1 cellular context compared by ENCODE assay signal in the genomic region with DNA sequence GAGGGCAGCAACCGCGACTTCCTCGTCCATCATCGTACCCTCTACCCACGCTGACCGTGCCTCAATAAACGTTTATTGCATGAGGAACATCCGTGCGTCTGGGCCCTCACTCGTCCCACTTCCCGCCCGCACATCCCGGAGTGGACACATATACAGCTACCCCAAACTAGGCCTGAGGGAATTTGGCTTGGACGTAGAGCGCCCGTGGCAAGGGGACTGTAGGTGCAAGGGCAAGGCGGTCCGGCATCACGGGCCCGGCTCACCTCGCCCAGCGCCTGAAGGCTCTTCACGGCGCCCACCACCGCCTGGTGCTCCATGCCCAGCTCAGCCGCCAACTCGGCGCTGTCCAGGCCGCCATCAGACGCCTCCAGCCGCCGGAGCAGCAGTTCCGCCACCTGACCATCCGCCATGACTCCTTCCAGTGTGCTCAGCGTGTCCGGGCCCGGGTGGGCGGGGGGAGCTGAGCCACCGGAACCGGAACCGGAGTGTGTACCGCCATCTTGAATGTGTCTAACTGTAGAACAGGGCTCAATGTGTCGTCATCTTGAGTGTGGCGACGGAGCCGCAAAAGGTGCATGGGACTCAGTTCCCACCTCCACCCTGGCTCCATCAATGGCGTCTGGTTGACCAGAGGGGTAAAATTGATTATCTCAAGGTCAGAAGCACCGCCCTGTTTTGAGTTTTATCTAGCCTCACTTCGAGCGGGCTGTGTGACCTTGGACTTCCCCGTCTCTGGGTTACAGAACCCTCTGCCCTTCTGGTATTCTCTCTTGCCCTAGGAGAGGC.
TF ChIP-seq lines count a peak whose summit lies in the region.

A gene (minus strand): TSS at position 425 of the 786 bp plus-strand sequence. CDS start 15 bp downstream, at position 410.

TF ChIP-seq in K562, 482 proteins besides CTCF, POLR2A, EP300 and RAD21 (continued from another document and continues in another):
- TF ChIP-seq, protein P1, sequence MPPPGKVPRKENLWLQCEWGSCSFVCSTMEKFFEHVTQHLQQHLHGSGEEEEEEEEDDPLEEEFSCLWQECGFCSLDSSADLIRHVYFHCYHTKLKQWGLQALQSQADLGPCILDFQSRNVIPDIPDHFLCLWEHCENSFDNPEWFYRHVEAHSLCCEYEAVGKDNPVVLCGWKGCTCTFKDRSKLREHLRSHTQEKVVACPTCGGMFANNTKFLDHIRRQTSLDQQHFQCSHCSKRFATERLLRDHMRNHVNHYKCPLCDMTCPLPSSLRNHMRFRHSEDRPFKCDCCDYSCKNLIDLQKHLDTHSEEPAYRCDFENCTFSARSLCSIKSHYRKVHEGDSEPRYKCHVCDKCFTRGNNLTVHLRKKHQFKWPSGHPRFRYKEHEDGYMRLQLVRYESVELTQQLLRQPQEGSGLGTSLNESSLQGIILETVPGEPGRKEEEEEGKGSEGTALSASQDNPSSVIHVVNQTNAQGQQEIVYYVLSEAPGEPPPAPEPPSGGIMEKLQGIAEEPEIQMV (tag; conservative IDR thresholded peaks at IDR 0.05; ENCODE audit: low read depth) = no peak
- TF ChIP-seq, protein P2, sequence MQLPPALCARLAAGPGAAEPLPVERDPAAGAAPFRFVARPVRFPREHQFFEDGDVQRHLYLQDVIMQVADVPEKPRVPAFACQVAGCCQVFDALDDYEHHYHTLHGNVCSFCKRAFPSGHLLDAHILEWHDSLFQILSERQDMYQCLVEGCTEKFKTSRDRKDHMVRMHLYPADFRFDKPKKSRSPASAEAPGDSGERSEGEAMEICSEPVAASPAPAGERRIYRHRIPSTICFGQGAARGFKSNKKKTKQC (CRISPR knock-in tag; IDR thresholded peaks at IDR 0.05) = peak; percentile 25; the same call in 1 of the 2 replicates
- TF ChIP-seq GABPB2 (CRISPR knock-in tag; conservative IDR thresholded peaks at IDR 0.05) = no peak
- TF ChIP-seq ZNF780A (CRISPR knock-in tag; IDR thresholded peaks at IDR 0.05) = no peak
- TF ChIP-seq IRF2 (CRISPR knock-in tag; IDR thresholded peaks at IDR 0.05) = no peak
- no peak for TF ChIP-seq ZNF253 (CRISPR knock-in tag; conservative IDR thresholded peaks at IDR 0.05)
- TF ChIP-seq, protein P3, sequence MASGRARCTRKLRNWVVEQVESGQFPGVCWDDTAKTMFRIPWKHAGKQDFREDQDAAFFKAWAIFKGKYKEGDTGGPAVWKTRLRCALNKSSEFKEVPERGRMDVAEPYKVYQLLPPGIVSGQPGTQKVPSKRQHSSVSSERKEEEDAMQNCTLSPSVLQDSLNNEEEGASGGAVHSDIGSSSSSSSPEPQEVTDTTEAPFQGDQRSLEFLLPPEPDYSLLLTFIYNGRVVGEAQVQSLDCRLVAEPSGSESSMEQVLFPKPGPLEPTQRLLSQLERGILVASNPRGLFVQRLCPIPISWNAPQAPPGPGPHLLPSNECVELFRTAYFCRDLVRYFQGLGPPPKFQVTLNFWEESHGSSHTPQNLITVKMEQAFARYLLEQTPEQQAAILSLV (tag; IDR thresholded peaks at IDR 0.05) = no peak
- TF ChIP-seq RFX5 (IDR thresholded peaks at IDR 0.05; ENCODE audit: low read depth, low read length) = no peak
- TF ChIP-seq HOXB6 (CRISPR knock-in tag; IDR thresholded peaks at IDR 0.05; ENCODE audit: borderline replicate concordance) = no peak
- TF ChIP-seq YY1 (IDR thresholded peaks at IDR 0.05; ENCODE audit: borderline replicate concordance in 1 of 3, control insufficient read depth in 1 of 3, extremely low read depth in 1 of 3, insufficient read depth in 3 of 3, insufficient read length in 1 of 3, insufficient replicate concordance in 2 of 3, low read depth in 1 of 3, low read length in 2 of 3) = peak; percentile 99 to 100 (median 100)
- no peak for TF ChIP-seq ZNF717 (CRISPR knock-in tag; IDR thresholded peaks at IDR 0.05)
- TF ChIP-seq RBM15 (IDR thresholded peaks at IDR 0.05; ENCODE audit: insufficient read depth, low read length) = no peak
- TF ChIP-seq ZNF324 (CRISPR knock-in tag; IDR thresholded peaks at IDR 0.05) = no peak
- TF ChIP-seq CEBPG (CRISPR knock-in tag; IDR thresholded peaks at IDR 0.05) = peak; percentile 75
- no peak for TF ChIP-seq CEBPG (tag; conservative IDR thresholded peaks at IDR 0.05 in 1 of 2, IDR thresholded peaks at IDR 0.05 in 1 of 2)
- TF ChIP-seq HNRNPUL1 (IDR thresholded peaks at IDR 0.05; ENCODE audit: low read length) = no peak
- TF ChIP-seq ZNF224 (CRISPR knock-in tag; IDR thresholded peaks at IDR 0.05) = no peak
- no peak for TF ChIP-seq HNRNPL (IDR thresholded peaks at IDR 0.05; ENCODE audit: low read depth, low read length)
- TF ChIP-seq ZNF3 (CRISPR knock-in tag; IDR thresholded peaks at IDR 0.05) = no peak
- TF ChIP-seq MTA1 (IDR thresholded peaks at IDR 0.05; ENCODE audit: borderline replicate concordance) = 0 out of 2 replicates have a peak, but pooled peaks have one; percentile 28
- TF ChIP-seq, protein P4, sequence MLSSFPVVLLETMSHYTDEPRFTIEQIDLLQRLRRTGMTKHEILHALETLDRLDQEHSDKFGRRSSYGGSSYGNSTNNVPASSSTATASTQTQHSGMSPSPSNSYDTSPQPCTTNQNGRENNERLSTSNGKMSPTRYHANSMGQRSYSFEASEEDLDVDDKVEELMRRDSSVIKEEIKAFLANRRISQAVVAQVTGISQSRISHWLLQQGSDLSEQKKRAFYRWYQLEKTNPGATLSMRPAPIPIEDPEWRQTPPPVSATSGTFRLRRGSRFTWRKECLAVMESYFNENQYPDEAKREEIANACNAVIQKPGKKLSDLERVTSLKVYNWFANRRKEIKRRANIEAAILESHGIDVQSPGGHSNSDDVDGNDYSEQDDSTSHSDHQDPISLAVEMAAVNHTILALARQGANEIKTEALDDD (IDR thresholded peaks at IDR 0.05) = no peak
- no peak for TF ChIP-seq FOXA3 (CRISPR knock-in tag; conservative IDR thresholded peaks at IDR 0.05 in 1 of 2, IDR thresholded peaks at IDR 0.05 in 1 of 2)
- TF ChIP-seq, protein P5, sequence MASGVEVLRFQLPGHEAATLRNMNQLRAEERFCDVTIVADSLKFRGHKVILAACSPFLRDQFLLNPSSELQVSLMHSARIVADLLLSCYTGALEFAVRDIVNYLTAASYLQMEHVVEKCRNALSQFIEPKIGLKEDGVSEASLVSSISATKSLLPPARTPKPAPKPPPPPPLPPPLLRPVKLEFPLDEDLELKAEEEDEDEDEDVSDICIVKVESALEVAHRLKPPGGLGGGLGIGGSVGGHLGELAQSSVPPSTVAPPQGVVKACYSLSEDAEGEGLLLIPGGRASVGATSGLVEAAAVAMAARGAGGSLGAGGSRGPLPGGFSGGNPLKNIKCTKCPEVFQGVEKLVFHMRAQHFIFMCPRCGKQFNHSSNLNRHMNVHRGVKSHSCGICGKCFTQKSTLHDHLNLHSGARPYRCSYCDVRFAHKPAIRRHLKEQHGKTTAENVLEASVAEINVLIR (CRISPR knock-in tag; IDR thresholded peaks at IDR 0.05) = no peak
- TF ChIP-seq ETV5 (CRISPR knock-in tag; IDR thresholded peaks at IDR 0.05; ENCODE audit: low read depth) = peak; percentile 15; the same call in 1 of the 2 replicates
- no peak for TF ChIP-seq NBN (IDR thresholded peaks at IDR 0.05; ENCODE audit: low read depth)
- TF ChIP-seq, protein P6, sequence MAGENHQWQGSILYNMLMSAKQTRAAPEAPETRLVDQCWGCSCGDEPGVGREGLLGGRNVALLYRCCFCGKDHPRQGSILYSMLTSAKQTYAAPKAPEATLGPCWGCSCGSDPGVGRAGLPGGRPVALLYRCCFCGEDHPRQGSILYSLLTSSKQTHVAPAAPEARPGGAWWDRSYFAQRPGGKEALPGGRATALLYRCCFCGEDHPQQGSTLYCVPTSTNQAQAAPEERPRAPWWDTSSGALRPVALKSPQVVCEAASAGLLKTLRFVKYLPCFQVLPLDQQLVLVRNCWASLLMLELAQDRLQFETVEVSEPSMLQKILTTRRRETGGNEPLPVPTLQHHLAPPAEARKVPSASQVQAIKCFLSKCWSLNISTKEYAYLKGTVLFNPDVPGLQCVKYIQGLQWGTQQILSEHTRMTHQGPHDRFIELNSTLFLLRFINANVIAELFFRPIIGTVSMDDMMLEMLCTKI (IDR thresholded peaks at IDR 0.05; ENCODE audit: partially characterized antibody) = no peak
- no peak for TF ChIP-seq TCFL5 (CRISPR knock-in tag; conservative IDR thresholded peaks at IDR 0.05)
- TF ChIP-seq, protein P7, sequence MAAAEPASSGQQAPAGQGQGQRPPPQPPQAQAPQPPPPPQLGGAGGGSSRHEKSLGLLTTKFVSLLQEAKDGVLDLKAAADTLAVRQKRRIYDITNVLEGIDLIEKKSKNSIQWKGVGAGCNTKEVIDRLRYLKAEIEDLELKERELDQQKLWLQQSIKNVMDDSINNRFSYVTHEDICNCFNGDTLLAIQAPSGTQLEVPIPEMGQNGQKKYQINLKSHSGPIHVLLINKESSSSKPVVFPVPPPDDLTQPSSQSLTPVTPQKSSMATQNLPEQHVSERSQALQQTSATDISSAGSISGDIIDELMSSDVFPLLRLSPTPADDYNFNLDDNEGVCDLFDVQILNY (CRISPR knock-in tag; IDR thresholded peaks at IDR 0.05) = peak; percentile 57; the same call in 1 of the 2 replicates
- no peak for TF ChIP-seq ZNF778 (CRISPR knock-in tag; IDR thresholded peaks at IDR 0.05)
- TF ChIP-seq MYC (IDR thresholded peaks at IDR 0.05; ENCODE audit: low read depth, low read length) = peak; percentile 98
- TF ChIP-seq MYC (CRISPR knock-in tag; IDR thresholded peaks at IDR 0.05; ENCODE audit: borderline replicate concordance, low read depth) = peak; percentile 72; the same call in 1 of the 2 replicates
- TF ChIP-seq FOSL1 (tag; conservative IDR thresholded peaks at IDR 0.05) = peak; percentile 16; the same call in 1 of the 2 replicates
- TF ChIP-seq, protein P8, sequence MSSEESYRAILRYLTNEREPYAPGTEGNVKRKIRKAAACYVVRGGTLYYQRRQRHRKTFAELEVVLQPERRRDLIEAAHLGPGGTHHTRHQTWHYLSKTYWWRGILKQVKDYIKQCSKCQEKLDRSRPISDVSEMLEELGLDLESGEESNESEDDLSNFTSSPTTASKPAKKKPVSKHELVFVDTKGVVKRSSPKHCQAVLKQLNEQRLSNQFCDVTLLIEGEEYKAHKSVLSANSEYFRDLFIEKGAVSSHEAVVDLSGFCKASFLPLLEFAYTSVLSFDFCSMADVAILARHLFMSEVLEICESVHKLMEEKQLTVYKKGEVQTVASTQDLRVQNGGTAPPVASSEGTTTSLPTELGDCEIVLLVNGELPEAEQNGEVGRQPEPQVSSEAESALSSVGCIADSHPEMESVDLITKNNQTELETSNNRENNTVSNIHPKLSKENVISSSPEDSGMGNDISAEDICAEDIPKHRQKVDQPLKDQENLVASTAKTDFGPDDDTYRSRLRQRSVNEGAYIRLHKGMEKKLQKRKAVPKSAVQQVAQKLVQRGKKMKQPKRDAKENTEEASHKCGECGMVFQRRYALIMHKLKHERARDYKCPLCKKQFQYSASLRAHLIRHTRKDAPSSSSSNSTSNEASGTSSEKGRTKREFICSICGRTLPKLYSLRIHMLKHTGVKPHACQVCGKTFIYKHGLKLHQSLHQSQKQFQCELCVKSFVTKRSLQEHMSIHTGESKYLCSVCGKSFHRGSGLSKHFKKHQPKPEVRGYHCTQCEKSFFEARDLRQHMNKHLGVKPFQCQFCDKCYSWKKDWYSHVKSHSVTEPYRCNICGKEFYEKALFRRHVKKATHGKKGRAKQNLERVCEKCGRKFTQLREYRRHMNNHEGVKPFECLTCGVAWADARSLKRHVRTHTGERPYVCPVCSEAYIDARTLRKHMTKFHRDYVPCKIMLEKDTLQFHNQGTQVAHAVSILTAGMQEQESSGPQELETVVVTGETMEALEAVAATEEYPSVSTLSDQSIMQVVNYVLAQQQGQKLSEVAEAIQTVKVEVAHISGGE (CRISPR knock-in tag; IDR thresholded peaks at IDR 0.05) = peak in 2 of 3 experiments; percentile 41 to 83; a peak in 3 of 6 replicates
- TF ChIP-seq, protein P9, sequence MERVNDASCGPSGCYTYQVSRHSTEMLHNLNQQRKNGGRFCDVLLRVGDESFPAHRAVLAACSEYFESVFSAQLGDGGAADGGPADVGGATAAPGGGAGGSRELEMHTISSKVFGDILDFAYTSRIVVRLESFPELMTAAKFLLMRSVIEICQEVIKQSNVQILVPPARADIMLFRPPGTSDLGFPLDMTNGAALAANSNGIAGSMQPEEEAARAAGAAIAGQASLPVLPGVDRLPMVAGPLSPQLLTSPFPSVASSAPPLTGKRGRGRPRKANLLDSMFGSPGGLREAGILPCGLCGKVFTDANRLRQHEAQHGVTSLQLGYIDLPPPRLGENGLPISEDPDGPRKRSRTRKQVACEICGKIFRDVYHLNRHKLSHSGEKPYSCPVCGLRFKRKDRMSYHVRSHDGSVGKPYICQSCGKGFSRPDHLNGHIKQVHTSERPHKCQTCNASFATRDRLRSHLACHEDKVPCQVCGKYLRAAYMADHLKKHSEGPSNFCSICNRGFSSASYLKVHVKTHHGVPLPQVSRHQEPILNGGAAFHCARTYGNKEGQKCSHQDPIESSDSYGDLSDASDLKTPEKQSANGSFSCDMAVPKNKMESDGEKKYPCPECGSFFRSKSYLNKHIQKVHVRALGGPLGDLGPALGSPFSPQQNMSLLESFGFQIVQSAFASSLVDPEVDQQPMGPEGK (CRISPR knock-in tag; IDR thresholded peaks at IDR 0.05; ENCODE audit: borderline replicate concordance) = no peak
- no peak for TF ChIP-seq NR4A1 (CRISPR knock-in tag; IDR thresholded peaks at IDR 0.05)
- no peak; the same call in 1 of the 2 replicates for TF ChIP-seq NR4A1 (tag; IDR thresholded peaks at IDR 0.05)
- TF ChIP-seq ZNF431 (CRISPR knock-in tag; IDR thresholded peaks at IDR 0.05) = no peak
- no peak for TF ChIP-seq STAT5B (CRISPR knock-in tag; IDR thresholded peaks at IDR 0.05)
- no peak for TF ChIP-seq ZNF696 (CRISPR knock-in tag; conservative IDR thresholded peaks at IDR 0.05)
- TF ChIP-seq, protein P10, sequence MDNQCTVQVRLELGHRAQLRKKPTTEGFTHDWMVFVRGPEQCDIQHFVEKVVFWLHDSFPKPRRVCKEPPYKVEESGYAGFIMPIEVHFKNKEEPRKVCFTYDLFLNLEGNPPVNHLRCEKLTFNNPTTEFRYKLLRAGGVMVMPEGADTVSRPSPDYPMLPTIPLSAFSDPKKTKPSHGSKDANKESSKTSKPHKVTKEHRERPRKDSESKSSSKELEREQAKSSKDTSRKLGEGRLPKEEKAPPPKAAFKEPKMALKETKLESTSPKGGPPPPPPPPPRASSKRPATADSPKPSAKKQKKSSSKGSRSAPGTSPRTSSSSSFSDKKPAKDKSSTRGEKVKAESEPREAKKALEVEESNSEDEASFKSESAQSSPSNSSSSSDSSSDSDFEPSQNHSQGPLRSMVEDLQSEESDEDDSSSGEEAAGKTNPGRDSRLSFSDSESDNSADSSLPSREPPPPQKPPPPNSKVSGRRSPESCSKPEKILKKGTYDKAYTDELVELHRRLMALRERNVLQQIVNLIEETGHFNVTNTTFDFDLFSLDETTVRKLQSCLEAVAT (IDR thresholded peaks at IDR 0.05) = no peak
- TF ChIP-seq ZNF282 (CRISPR knock-in tag; IDR thresholded peaks at IDR 0.05) = no peak
- TF ChIP-seq CCNT2 (IDR thresholded peaks at IDR 0.05; ENCODE audit: borderline replicate concordance, extremely low read depth, insufficient read length, low read depth, low read length) = peak; percentile 70
- TF ChIP-seq ZNF134 (CRISPR knock-in tag; conservative IDR thresholded peaks at IDR 0.05) = no peak
- peak in 1 of 2 experiments; percentile 95; a peak in 2 of 4 replicates for TF ChIP-seq CSDE1 (IDR thresholded peaks at IDR 0.05)
- no peak for TF ChIP-seq ZNF354B (CRISPR knock-in tag; IDR thresholded peaks at IDR 0.05)
- TF ChIP-seq EHMT2 (IDR thresholded peaks at IDR 0.05) = no peak
- peak in 1 of 2 experiments; percentile 4; a peak in 2 of 4 replicates for TF ChIP-seq TEAD1 (CRISPR knock-in tag; IDR thresholded peaks at IDR 0.05)
- TF ChIP-seq BHLHE40 (IDR thresholded peaks at IDR 0.05; ENCODE audit: low read length) = peak; percentile 15
- TF ChIP-seq ZNF57 (CRISPR knock-in tag; IDR thresholded peaks at IDR 0.05) = no peak
- TF ChIP-seq RBFOX2 (IDR thresholded peaks at IDR 0.05; ENCODE audit: low read depth, low read length) = peak; percentile 99
- TF ChIP-seq ZNF384 (IDR thresholded peaks at IDR 0.05; ENCODE audit: low read depth, low read length) = no peak
- no peak for TF ChIP-seq ZNF436 (CRISPR knock-in tag; IDR thresholded peaks at IDR 0.05)
